Comparison of ENCODE assay signal across 16 cellular contexts in genomic region chrX:136674270-136674986, GRCh38. TPM values are rescaled to one million over a fixed set of nuclear protein-coding genes. Genes with fewer than 3 reads are reported as not detected.
DNase-seq lines count a peak whose midpoint lies in the region; ATAC-seq and TF ChIP-seq lines count a peak whose summit lies in the region.
"Had no signal": no experiment of that assay in that cellular context is flagged by ENCODE, and none has a peak within 500 bp of the region (broad histone marks: within the 10 kb centered on the region; RNA-seq: fewer than 3 reads in every experiment).

No MANE protein-coding gene starts in this region.

- CTCF ChIA-PET in activated CD4-positive, alpha-beta T cell treated with anti-CD3 and anti-CD28 coated beads for 36 hours (lab: Charles Lee) = interaction anchor here (0.6 to 1.8 kb wide), 5 partner anchors 15 to 648 kb away, joined by 3 to 5 read pairs (median 3); no protein-coding TSS in a partner anchor

- intact Hi-C loops in activated CD4-positive, alpha-beta T cell treated with anti-CD3 and anti-CD28 coated beads for 36 hours (cut with DNase I, micrococcal nuclease) = loop anchor here in 1 of 2 experiments (2.0 kb wide), 1 partner anchor 16 kb away; no protein-coding TSS in a partner anchor
- intact Hi-C loops in mucosa of descending colon (cut with DNase I, micrococcal nuclease) = no loop called here

- no peaks in the 10 kb centered on the region for H3K9me3 ChIP-seq in mucosa of descending colon
- H3K9me3 ChIP-seq: esophagus squamous epithelium, transverse colon had no signal

- peaks cover 97% of the 10 kb centered on the region for H3K4me1 Mint-ChIP-seq in activated CD4-positive, alpha-beta T cell treated with anti-CD3 and anti-CD28 coated beads for 36 hours
- H3K4me1 Mint-ChIP-seq in T-helper 1 cell treated with Interleukin-12 subunit alpha and Interleukin-12 subunit beta and Interleukin-4 antibody, amounts not matched to agents 30 μg/mL and 1 μg/mL, for 36 hours (ENCODE audit: low read depth) = peaks cover 73% of the 10 kb centered on the region
- no peaks in the 10 kb centered on the region for H3K4me1 Mint-ChIP-seq in osteocyte (ENCODE audit: unreplicated experiment)

- peak overlapping the region; percentile 44 for H3K4me3 Mint-ChIP-seq in activated CD4-positive, alpha-beta T cell treated with anti-CD3 and anti-CD28 coated beads for 36 hours
- H3K4me3 Mint-ChIP-seq in T-helper 1 cell treated with Interleukin-12 subunit alpha and Interleukin-12 subunit beta and Interleukin-4 antibody, amounts not matched to agents 30 μg/mL and 1 μg/mL, for 36 hours = peak overlapping the region; percentile 72
- no peak overlapping the region for H3K4me3 Mint-ChIP-seq in osteocyte (ENCODE audit: unreplicated experiment)

- H3K36me3 ChIP-seq in mucosa of descending colon (ENCODE audit: low read depth) = no peaks in the 10 kb centered on the region
- H3K36me3 ChIP-seq: transverse colon had no signal

- peak overlapping the region; percentile 89 for H3K27ac Mint-ChIP-seq in activated CD4-positive, alpha-beta T cell treated with anti-CD3 and anti-CD28 coated beads for 36 hours
- H3K27ac Mint-ChIP-seq in T-helper 1 cell treated with Interleukin-12 subunit alpha and Interleukin-12 subunit beta and Interleukin-4 antibody, amounts not matched to agents 30 μg/mL and 1 μg/mL, for 36 hours = peak overlapping the region; percentile 98
- H3K27ac Mint-ChIP-seq in osteocyte (ENCODE audit: unreplicated experiment) = no peak overlapping the region

- ATAC-seq in activated CD4-positive, alpha-beta T cell treated with anti-CD3 and anti-CD28 coated beads for 36 hours = peak; percentile 13
- ATAC-seq in GM21576 (IDR thresholded peaks at IDR 0.05; ENCODE audit: unreplicated experiment) (peak; percentile 37), mucosa of descending colon (peak; percentile 37)

- no peaks in the 10 kb centered on the region for H3K4me1 ChIP-seq in mucosa of descending colon (ENCODE audit: low read depth)
- H3K4me1 ChIP-seq: esophagus squamous epithelium, transverse colon had no signal

- peaks cover 66% of the 10 kb centered on the region for H3K36me3 Mint-ChIP-seq in activated CD4-positive, alpha-beta T cell treated with anti-CD3 and anti-CD28 coated beads for 36 hours (ENCODE audit: low read depth)
- peaks cover 67% of the 10 kb centered on the region for H3K36me3 Mint-ChIP-seq in T-helper 1 cell treated with Interleukin-12 subunit alpha and Interleukin-12 subunit beta and Interleukin-4 antibody, amounts not matched to agents 30 μg/mL and 1 μg/mL, for 36 hours (ENCODE audit: low read depth)
- H3K36me3 Mint-ChIP-seq in osteocyte (ENCODE audit: unreplicated experiment) = no peaks in the 10 kb centered on the region

- H3K9me3 Mint-ChIP-seq in activated CD4-positive, alpha-beta T cell treated with anti-CD3 and anti-CD28 coated beads for 36 hours (ENCODE audit: low read depth) = no peaks in the 10 kb centered on the region
- H3K9me3 Mint-ChIP-seq in T-helper 1 cell treated with Interleukin-12 subunit alpha and Interleukin-12 subunit beta and Interleukin-4 antibody, amounts not matched to agents 30 μg/mL and 1 μg/mL, for 36 hours = no peaks in the 10 kb centered on the region
- no peaks in the 10 kb centered on the region for H3K9me3 Mint-ChIP-seq in osteocyte (ENCODE audit: unreplicated experiment)

- no peaks in the 10 kb centered on the region for H3K27me3 Mint-ChIP-seq in activated CD4-positive, alpha-beta T cell treated with anti-CD3 and anti-CD28 coated beads for 36 hours
- H3K27me3 Mint-ChIP-seq in T-helper 1 cell treated with Interleukin-12 subunit alpha and Interleukin-12 subunit beta and Interleukin-4 antibody, amounts not matched to agents 30 μg/mL and 1 μg/mL, for 36 hours (ENCODE audit: low read depth) = no peaks in the 10 kb centered on the region
- H3K27me3 Mint-ChIP-seq in osteocyte (ENCODE audit: unreplicated experiment) = no peaks in the 10 kb centered on the region

- POLR2A ChIA-PET in activated CD4-positive, alpha-beta T cell treated with anti-CD3 and anti-CD28 coated beads for 36 hours (lab: Charles Lee) = interaction anchor here (0.9 kb wide), 2 partner anchors 15 to 204 kb away, joined by 3 read pairs; no protein-coding TSS in a partner anchor

- no peak for DNase-seq in activated CD4-positive, alpha-beta T cell treated with anti-CD3 and anti-CD28 coated beads for 36 hours
- DNase-seq in activated CD4-positive, alpha-beta T cell treated with anti-CD3 and anti-CD28 coated beads, Interleukin-2, amount 50 U/mL, for 48 hours = no peak
- DNase-seq in mucosa of descending colon (no peak), osteocyte (ENCODE audit: extremely low spot score, unreplicated experiment) (no peak), AG08396 (ENCODE audit: low spot score) (no peak)
- DNase-seq in effector CD4-positive, alpha-beta T cell = no peak
- DNase-seq: esophagus squamous epithelium, NCI-H1417, NCI-H524 treated with DMSO at 0.1 percent for 48 hours, small intestine, transverse colon had no signal

- H3K4me3 ChIP-seq in mucosa of descending colon = no peak overlapping the region
- H3K4me3 ChIP-seq: esophagus squamous epithelium, lung, transverse colon had no signal

- no peak for TF ChIP-seq CTCF in mucosa of descending colon (IDR thresholded peaks at IDR 0.05)
- TF ChIP-seq CTCF in osteocyte (IDR thresholded peaks at IDR 0.05) = no peak

RNA-seq across cellular contexts. Expression of gene CD40LG, which starts 26.5 kb away (rescaled TPM):
- 100 to 1,000 TPM; 123 to 146 TPM for total RNA-seq in activated CD4-positive, alpha-beta T cell treated with anti-CD3 and anti-CD28 coated beads for 36 hours
- total RNA-seq in mucosa of descending colon (under 1 TPM; 0.22 to 0.43 (median 0.23) TPM), osteocyte (not detected in 2 replicates)
- total RNA-seq: A172, H4 had no signal

Comparison
In these comparisons a context has a peak if more than half of its experiments do, and no peak if none do; other contexts are left out.
1. RNA of gene CD40LG, which starts 26.5 kb away (total RNA-seq): 123 to 146 TPM in activated CD4-positive, alpha-beta T cell treated with anti-CD3 and anti-CD28 coated beads for 36 hours; 0.22 to 0.43 TPM in mucosa of descending colon and not detected in osteocyte; every median in the first group is over 10 times any median in the second.
2. Peak in every context shown above with its lines, with median percentiles within 50 percentile points of each other: ATAC-seq.